1 cellular context compared by ENCODE assay signal in the genomic region with DNA sequence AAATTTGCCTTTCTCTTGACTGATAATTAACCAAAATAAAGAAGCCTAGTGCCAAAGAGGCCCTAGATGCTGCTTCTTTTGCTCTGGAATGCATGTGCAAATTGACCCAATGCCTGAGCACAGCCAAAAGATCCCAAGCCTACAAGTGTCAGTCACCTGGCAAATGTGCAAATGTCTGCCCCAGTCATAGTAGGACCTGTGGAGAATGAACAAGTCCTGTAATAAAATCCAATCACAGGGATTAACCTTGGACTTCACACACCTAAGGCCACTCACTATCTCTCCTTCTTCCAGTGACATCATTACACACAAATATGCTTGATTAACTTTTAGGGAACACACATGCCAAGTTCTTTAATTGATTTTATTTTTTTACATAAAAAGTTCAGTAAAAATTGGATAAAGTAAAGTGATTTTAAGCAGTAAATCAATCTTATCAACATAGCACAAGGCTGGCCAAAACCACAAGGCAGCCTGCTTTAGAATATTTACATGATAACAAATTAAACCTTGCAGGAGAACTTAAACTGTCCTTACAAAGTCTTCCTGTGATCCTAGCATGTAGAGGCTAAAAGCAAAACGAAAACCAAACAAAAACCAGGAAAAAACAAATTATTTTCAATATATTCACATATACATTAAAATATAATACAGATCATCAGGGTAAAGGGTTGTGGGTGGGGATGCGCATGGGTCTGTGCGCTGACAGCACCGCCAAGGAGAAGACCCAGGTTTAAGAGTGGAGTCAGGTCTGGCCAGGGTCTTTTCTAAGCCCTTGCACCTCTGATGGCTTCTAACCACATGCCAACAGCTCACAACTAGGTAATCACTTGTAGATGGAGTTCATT.
TF ChIP-seq lines count a peak whose summit lies in the region.

No MANE protein-coding gene starts in this region.

TF ChIP-seq in endothelial cell of umbilical vein, 7 proteins besides CTCF, POLR2A, EP300 and RAD21:
- TF ChIP-seq GATA2 (IDR thresholded peaks at IDR 0.05; ENCODE audit: insufficient read depth, insufficient read length, low read depth, low read length) (no peak), POLR2AphosphoS5 (IDR thresholded peaks at IDR 0.05; ENCODE audit: insufficient read depth, low read depth, low read length) (no peak), EZH2 (IDR thresholded peaks at IDR 0.05; ENCODE audit: borderline replicate concordance, low read depth, low read length, severe bottlenecking) (no peak), MYC (IDR thresholded peaks at IDR 0.05; ENCODE audit: low read depth, low read length) (no peak), JUN (IDR thresholded peaks at IDR 0.05; ENCODE audit: borderline replicate concordance, insufficient read depth, insufficient read length, low read depth) (no peak), FOS (IDR thresholded peaks at IDR 0.05; ENCODE audit: borderline replicate concordance, insufficient read depth, low read length) (no peak)
- TF ChIP-seq, protein P1, sequence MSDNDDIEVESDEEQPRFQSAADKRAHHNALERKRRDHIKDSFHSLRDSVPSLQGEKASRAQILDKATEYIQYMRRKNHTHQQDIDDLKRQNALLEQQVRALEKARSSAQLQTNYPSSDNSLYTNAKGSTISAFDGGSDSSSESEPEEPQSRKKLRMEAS (IDR thresholded peaks at IDR 0.05; ENCODE audit: insufficient read depth, insufficient read length), result no peak
